18 cellular contexts compared by ENCODE assay signal in the genomic region with DNA sequence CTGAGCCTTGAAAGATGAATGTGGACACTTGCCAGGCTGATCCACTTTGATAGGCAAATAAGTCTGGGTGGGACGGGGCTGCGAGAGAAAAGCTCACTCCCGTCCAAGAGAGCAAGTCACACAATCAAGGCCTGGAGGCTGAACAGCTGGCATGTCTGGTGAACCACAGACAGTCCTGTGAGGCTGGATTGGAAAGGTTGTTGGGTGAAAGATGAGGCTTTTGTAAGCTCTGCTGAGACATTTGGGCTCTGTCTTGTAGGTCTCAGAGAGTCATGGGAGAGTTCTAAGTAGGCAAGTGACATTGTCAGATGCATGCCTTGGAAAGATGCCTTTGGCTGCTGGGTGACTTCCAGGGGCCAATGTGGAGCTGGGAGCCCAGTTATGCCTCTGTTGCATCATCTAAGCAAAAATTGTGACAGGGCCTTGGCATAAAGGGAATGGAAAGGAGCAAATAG. TPM values are rescaled to one million over a fixed set of nuclear protein-coding genes. Genes with fewer than 3 reads are reported as not detected.
DNase-seq lines count a peak whose midpoint lies in the region; ATAC-seq and TF ChIP-seq lines count a peak whose summit lies in the region.
"Had no signal": no experiment of that assay in that cellular context is flagged by ENCODE, and none has a peak within 500 bp of the region (broad histone marks: within the 10 kb centered on the region; RNA-seq: fewer than 3 reads in every experiment).

No MANE protein-coding gene starts in this region.

- no TSS peak for BruUV-seq in A673 (replicated peaks; lab: Mats Ljungman, UMichigan)

- H4K20me1 ChIP-seq in SK-N-SH (ENCODE audit: insufficient read depth), result no peaks in the 10 kb centered on the region

- H3K9me2 ChIP-seq in SK-N-SH, result no peaks in the 10 kb centered on the region

- H3K4me2 ChIP-seq in SK-N-SH, result no peak overlapping the region

- ATAC-seq in left cardiac atrium, result peak; percentile 66 to 88
- ATAC-seq in HG02840 (IDR thresholded peaks at IDR 0.05; ENCODE audit: low FRiP score, unreplicated experiment), result no peak
- no peak for ATAC-seq in activated naive CD4-positive, alpha-beta T cell treated with anti-CD3 and anti-CD28 coated beads, Interleukin-2, amount 50 U/mL, for 72 hours
- ATAC-seq: Panc1 had no signal

- H3K4me3 ChIP-seq in SK-N-SH (ENCODE audit: low read depth in 2 of 2, low read length in 1 of 2) (no peak overlapping the region), A673 (ENCODE audit: low read depth, low read length, poor library complexity, severe bottlenecking) (no peak overlapping the region)
- H3K4me3 ChIP-seq: prostate gland had no signal

- H3K36me3 ChIP-seq in SK-N-SH (replicated peaks in 1 of 2; ENCODE audit: control insufficient read depth in 1 of 2, insufficient read depth in 2 of 2, low read length in 1 of 2) (no peaks in the 10 kb centered on the region), A673 (ENCODE audit: insufficient read depth, low read length, poor library complexity, severe bottlenecking) (no peaks in the 10 kb centered on the region)
- H3K36me3 ChIP-seq: prostate gland had no signal

- TF ChIP-seq CTCF in SK-N-SH (IDR thresholded peaks at IDR 0.05) (no peak), A673 (conservative IDR thresholded peaks at IDR 0.05; ENCODE audit: low read depth, low read length) (no peak)

- H3K79me2 ChIP-seq in SK-N-SH (ENCODE audit: insufficient read depth), result no peaks in the 10 kb centered on the region

- no peaks in the 10 kb centered on the region for H3F3A ChIP-seq in SK-N-SH (replicated peaks; ENCODE audit: insufficient read depth)

- H3K36me3 Mint-ChIP-seq in activated naive CD4-positive, alpha-beta T cell treated with anti-CD3 and anti-CD28 coated beads, Interleukin-2, amount 50 U/mL, for 72 hours, result peaks cover under 1% of the 10 kb centered on the region in 2 donors

- CTCF ChIA-PET in SK-N-SH (lab: Yijun Ruan, JAX) (interaction anchor here (1.0 to 1.1 kb wide), 2 partner anchors 11 to 13 kb away, joined by 3 to 4 read pairs; no protein-coding TSS in a partner anchor), A673 (lab: Charles Lee) (no interaction called here)

- H2AFZ ChIP-seq in SK-N-SH (ENCODE audit: low read depth), result no peak overlapping the region

- no peak overlapping the region for H3K9ac ChIP-seq in SK-N-SH

- H3K27me3 ChIP-seq in SK-N-SH (ENCODE audit: insufficient read depth) (no peaks in the 10 kb centered on the region), A673 (replicated peaks; ENCODE audit: insufficient read depth, low read depth, low read length, poor library complexity) (no peaks in the 10 kb centered on the region)

- POLR2A ChIA-PET in SK-N-SH (lab: Yijun Ruan, JAX) (no interaction called here), A673 (lab: Charles Lee; ENCODE audit: low non-redundant PET) (no interaction called here)

- H3K27ac Mint-ChIP-seq in activated naive CD4-positive, alpha-beta T cell treated with anti-CD3 and anti-CD28 coated beads, Interleukin-2, amount 50 U/mL, for 72 hours, result no peak overlapping the region
- H3K27ac Mint-ChIP-seq: activated B cell treated with CpG ODN at 0.5 μM for 24 hours; T-helper 1 cell treated with Interleukin-12 subunit alpha and Interleukin-12 subunit beta and Interleukin-4 antibody, amounts not matched to agents 30 μg/mL and 1 μg/mL, for 36 hours had no signal

- no peak for TF ChIP-seq RAD21 in SK-N-SH (IDR thresholded peaks at IDR 0.05; ENCODE audit: low read length)

- DNase-seq in Ammon's horn (ENCODE audit: low spot score) (peak; percentile 18), SK-MEL-5 (ENCODE audit: low read depth, low spot score) (peak; percentile 10), left cardiac atrium (peak; percentile 47), posterior vena cava (ENCODE audit: low spot score) (peak; percentile 86), SK-N-SH (no peak), A673 (ENCODE audit: low spot score) (no peak)
- no peak for DNase-seq in activated naive CD4-positive, alpha-beta T cell treated with anti-CD3 and anti-CD28 coated beads, Interleukin-2, amount 50 U/mL, for 72 hours (ENCODE audit: low spot score in 2 of 2)
- DNase-seq: activated B cell treated with CpG ODN at 0.5 μM for 24 hours; activated naive CD4-positive, alpha-beta T cell treated with Interleukin-2 at 50 U/mL for 16 hours; effector memory CD4-positive, alpha-beta T cell; NCI-H1436 treated with DMSO at 0.1 percent for 48 hours; NCI-H510A; stimulated activated CD4-positive, alpha-beta T cell treated with anti-CD3 and anti-CD28 coated beads, Interleukin-2, amount 100 ng/mL, for 24 hours; trophoblast cell had no signal

- H3K4me1 ChIP-seq in SK-N-SH (ENCODE audit: control insufficient read depth in 1 of 2, insufficient read depth in 2 of 2, low read depth in 1 of 2, low read length in 1 of 2) (peaks cover 0 to 4% of the 10 kb centered on the region in 2 experiments; a peak in 1 of 4 replicates), A673 (ENCODE audit: insufficient read depth, low read length, poor library complexity, severe bottlenecking) (no peaks in the 10 kb centered on the region)

- WGBS in SK-N-SH (ENCODE audit: low lambda C conversion rate), result 35% methylated on average over 3 of the region's 3 CpGs

- H3K27ac ChIP-seq in SK-N-SH (ENCODE audit: low read depth in 2 of 2, low read length in 1 of 2) (no peak overlapping the region), A673 (ENCODE audit: low read depth, low read length, poor library complexity, severe bottlenecking) (no peak overlapping the region)
- H3K27ac ChIP-seq: prostate gland had no signal

- peaks cover 0 to 4% of the 10 kb centered on the region in 2 donors for H3K9me3 Mint-ChIP-seq in activated naive CD4-positive, alpha-beta T cell treated with anti-CD3 and anti-CD28 coated beads, Interleukin-2, amount 50 U/mL, for 72 hours

- intact Hi-C loops in left cardiac atrium (cut with DNase I) (no loop called here), posterior vena cava (cut with DNase I) (loop anchor here in 1 of 2 donors (5.0 kb wide), 1 partner anchor 1114 kb away; no protein-coding TSS in a partner anchor), A673 (cut with micrococcal nuclease; ENCODE audit: unreplicated experiment) (no loop called here)

- H3K9me3 ChIP-seq in SK-N-SH (no peaks in the 10 kb centered on the region), A673 (ENCODE audit: low read depth, low read length, poor library complexity, severe bottlenecking) (no peaks in the 10 kb centered on the region)
- H3K9me3 ChIP-seq: prostate gland had no signal

- in situ Hi-C loops in SK-MEL-5 (cut with HindIII; ENCODE audit: low pct_unique_long_range_greater_than_20kb, low sequenced_read_pairs), result no loop called here

- TF ChIP-seq EP300 in SK-N-SH (IDR thresholded peaks at IDR 0.05; ENCODE audit: borderline replicate concordance in 1 of 2, low read depth in 1 of 2, low read length in 1 of 2), result no peak

TF ChIP-seq in SK-N-SH, 30 proteins besides CTCF, POLR2A, EP300 and RAD21:
- TF ChIP-seq SMC3 (IDR thresholded peaks at IDR 0.05; ENCODE audit: low read depth, low read length) (no peak), YY1 (IDR thresholded peaks at IDR 0.05; ENCODE audit: low read depth) (no peak), NFIC (IDR thresholded peaks at IDR 0.05; ENCODE audit: borderline replicate concordance) (no peak), MEF2A (IDR thresholded peaks at IDR 0.05; ENCODE audit: borderline replicate concordance, low read depth) (no peak), GABPA (IDR thresholded peaks at IDR 0.05; ENCODE audit: low read depth) (no peak), RCOR1 (IDR thresholded peaks at IDR 0.05; ENCODE audit: low read length) (no peak), TAF1 (IDR thresholded peaks at IDR 0.05; ENCODE audit: borderline replicate concordance, low read depth, low read length) (no peak), TEAD4 (IDR thresholded peaks at IDR 0.05; ENCODE audit: borderline replicate concordance, insufficient read depth) (no peak)
- TF ChIP-seq, protein P1, sequence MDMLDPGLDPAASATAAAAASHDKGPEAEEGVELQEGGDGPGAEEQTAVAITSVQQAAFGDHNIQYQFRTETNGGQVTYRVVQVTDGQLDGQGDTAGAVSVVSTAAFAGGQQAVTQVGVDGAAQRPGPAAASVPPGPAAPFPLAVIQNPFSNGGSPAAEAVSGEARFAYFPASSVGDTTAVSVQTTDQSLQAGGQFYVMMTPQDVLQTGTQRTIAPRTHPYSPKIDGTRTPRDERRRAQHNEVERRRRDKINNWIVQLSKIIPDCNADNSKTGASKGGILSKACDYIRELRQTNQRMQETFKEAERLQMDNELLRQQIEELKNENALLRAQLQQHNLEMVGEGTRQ (IDR thresholded peaks at IDR 0.05; ENCODE audit: borderline replicate concordance, low read depth, low read length), result no peak
- TF ChIP-seq, protein P2, sequence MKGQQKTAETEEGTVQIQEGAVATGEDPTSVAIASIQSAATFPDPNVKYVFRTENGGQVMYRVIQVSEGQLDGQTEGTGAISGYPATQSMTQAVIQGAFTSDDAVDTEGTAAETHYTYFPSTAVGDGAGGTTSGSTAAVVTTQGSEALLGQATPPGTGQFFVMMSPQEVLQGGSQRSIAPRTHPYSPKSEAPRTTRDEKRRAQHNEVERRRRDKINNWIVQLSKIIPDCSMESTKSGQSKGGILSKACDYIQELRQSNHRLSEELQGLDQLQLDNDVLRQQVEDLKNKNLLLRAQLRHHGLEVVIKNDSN (IDR thresholded peaks at IDR 0.05; ENCODE audit: borderline replicate concordance, low read depth), result no peak
TF ChIP-seq in SK-N-SH: peak in this region for 0.

RNA-seq across cellular contexts. Expression of gene RPLP1, which starts 38.5 kb away (rescaled TPM):
- 136 and 195 TPM in 2 replicates for total RNA-seq in SK-MEL-5 (2014; rRNA removed; shearing (Covaris generic))
- polyA plus RNA-seq in SK-MEL-5 (2015; cell fraction: cytosol; rRNA removed), result 749 and 862 TPM in 2 replicates
- 290 and 306 TPM in 2 replicates for polyA plus RNA-seq in SK-MEL-5 (2015; cell fraction: nucleus; rRNA removed)
- 1,000 to 10,000 TPM; 1,031 to 1,042 TPM for total RNA-seq in left cardiac atrium
- total RNA-seq in posterior vena cava, result 1,000 to 10,000 TPM; 1,397 to 1,408 TPM
- polyA plus RNA-seq in SK-N-SH (2012; rRNA removed), result 1,514 and 1,792 TPM in 2 replicates
- polyA plus RNA-seq in SK-N-SH (2012; cell fraction: cytosol; rRNA removed), result 1,001 and 1,355 TPM in 2 replicates
- 360 and 521 TPM in 2 replicates for polyA plus RNA-seq in SK-N-SH (2012; cell fraction: nucleus; rRNA removed)
- total RNA-seq in A673 (2021), result 1,496 and 1,613 TPM in 2 replicates
- 1,000 to 10,000 TPM; 2,158 to 2,424 TPM for total RNA-seq in activated naive CD4-positive, alpha-beta T cell treated with anti-CD3 and anti-CD28 coated beads, Interleukin-2, amount 50 U/mL, for 72 hours

Comparison
In these comparisons a context has a peak if more than half of its experiments do, and no peak if none do; other contexts are left out.
1. DNase-seq: peak in Ammon's horn (single experiment), SK-MEL-5 (single experiment), left cardiac atrium (single experiment) and posterior vena cava (single experiment); none in SK-N-SH (single experiment), A673 (single experiment) and activated naive CD4-positive, alpha-beta T cell treated with anti-CD3 and anti-CD28 coated beads, Interleukin-2, amount 50 U/mL, for 72 hours (0 of 2).
2. ATAC-seq: peak in left cardiac atrium (2 of 2); none in HG02840 (single experiment) and activated naive CD4-positive, alpha-beta T cell treated with anti-CD3 and anti-CD28 coated beads, Interleukin-2, amount 50 U/mL, for 72 hours (0 of 2).